In genomic region chr20:46221271-46221670, GRCh38 we compare ENCODE assay signal across 1 cellular context.
TF ChIP-seq lines count a peak whose summit lies in the region.

No MANE protein-coding gene starts in this region.

TF ChIP-seq in WTC11, 78 proteins besides CTCF, POLR2A, EP300 and RAD21 (continued from another document):
- TF ChIP-seq E2F1 (CRISPR knock-in tag; IDR thresholded peaks at IDR 0.05), result no peak
- TF ChIP-seq ZNF416 (CRISPR knock-in tag; IDR thresholded peaks at IDR 0.05), result no peak
- no peak for TF ChIP-seq SMAD3 (CRISPR knock-in tag; IDR thresholded peaks at IDR 0.05; ENCODE audit: borderline replicate concordance)
